In genomic region chr13:50200562-50200961, GRCh38 we compare ENCODE assay signal across 19 cellular contexts.
DNase-seq lines count a peak whose midpoint lies in the region; ATAC-seq and TF ChIP-seq lines count a peak whose summit lies in the region.
"Had no signal": no experiment of that assay in that cellular context is flagged by ENCODE, and none has a peak within 500 bp of the region (broad histone marks: within the 10 kb centered on the region; RNA-seq: fewer than 3 reads in every experiment).

No MANE protein-coding gene starts in this region.

- peak overlapping the region in 3 of 5 experiments; percentile 33 to 48 (median 36) for H3K27ac Mint-ChIP-seq in brain
- peak overlapping the region; percentile 71 to 93 (median 81) for H3K27ac Mint-ChIP-seq in nephron

- H3K27me3 ChIP-seq in cardiac muscle cell (no peaks in the 10 kb centered on the region), right atrium auricular region (no peaks in the 10 kb centered on the region)
- H3K27me3 ChIP-seq: BLaER1 had no signal

- H3K36me3 Mint-ChIP-seq in brain = no peaks in the 10 kb centered on the region
- H3K36me3 Mint-ChIP-seq in nephron (ENCODE audit: low read depth) = no peaks in the 10 kb centered on the region

- H3K9me3 Mint-ChIP-seq in brain (peaks cover 0 to 4% (median 0%) of the 10 kb centered on the region in 5 experiments), nephron (no peaks in the 10 kb centered on the region)
- H3K9me3 Mint-ChIP-seq: CD8-positive, alpha-beta memory T cell had no signal

- H3K4me3 Mint-ChIP-seq in brain (no peak overlapping the region), nephron (no peak overlapping the region)

- H3K4me1 ChIP-seq in cardiac muscle cell (ENCODE audit: low read depth) (peaks cover 12% of the 10 kb centered on the region), right atrium auricular region (peaks cover 0 to 8% of the 10 kb centered on the region in 2 donors)
- H3K4me1 ChIP-seq: BLaER1 had no signal

- DNase-seq in cardiac muscle cell (ENCODE audit: low read depth in 1 of 2, low spot score in 1 of 2) (peak in 1 of 2 donors; percentile 28), right atrium auricular region (ENCODE audit: low spot score) (no peak), AML-193 (lab: John Stamatoyannopoulos, UW) (no peak)
- DNase-seq: CD8-positive, alpha-beta memory T cell; DMS79 treated with DMSO at 0.1 percent for 48 hours; GM23248; HCEC 1CT; KG1; NCI-H1436 treated with DMSO at 0.1 percent for 48 hours; NCI-H2081; NCI-H510A treated with DMSO at 0.1 percent for 48 hours; PC-9 had no signal

- H3K36me3 ChIP-seq in cardiac muscle cell = no peaks in the 10 kb centered on the region
- H3K36me3 ChIP-seq in right atrium auricular region = no peaks in the 10 kb centered on the region
- H3K36me3 ChIP-seq: BLaER1 had no signal

- no peaks in the 10 kb centered on the region for H3K9me3 ChIP-seq in cardiac muscle cell (ENCODE audit: low read depth)
- H3K9me3 ChIP-seq in right atrium auricular region = no peaks in the 10 kb centered on the region
- H3K9me3 ChIP-seq: BLaER1 had no signal

- no peak overlapping the region for H3K4me3 ChIP-seq in cardiac muscle cell
- H3K4me3 ChIP-seq in right atrium auricular region = no peak overlapping the region
- H3K4me3 ChIP-seq: BLaER1, GM23248, PC-9 had no signal

- H3K4me1 Mint-ChIP-seq in brain (peaks cover 42% of the 10 kb centered on the region), nephron (peaks cover 41% of the 10 kb centered on the region)

- TF ChIP-seq CTCF in cardiac muscle cell (IDR thresholded peaks at IDR 0.05; ENCODE audit: low read depth, low read length) (no peak), right atrium auricular region (IDR thresholded peaks at IDR 0.05) (no peak), brain (conservative IDR thresholded peaks at IDR 0.05) (no peak), nephron (IDR thresholded peaks at IDR 0.05; ENCODE audit: unreplicated experiment in 3 of 3) (no peak)

- peak overlapping the region; percentile 55 for H3K27ac ChIP-seq in cardiac muscle cell
- no peak overlapping the region for H3K27ac ChIP-seq in right atrium auricular region
- H3K27ac ChIP-seq: 22Rv1, BLaER1, GM23248, PC-9 had no signal

- H3K27me3 Mint-ChIP-seq in brain (peaks cover 2% of the 10 kb centered on the region), nephron (ENCODE audit: low read depth) (no peaks in the 10 kb centered on the region)

- ATAC-seq in HG02840 (IDR thresholded peaks at IDR 0.05; ENCODE audit: low FRiP score, unreplicated experiment) (no peak), GM21526 (IDR thresholded peaks at IDR 0.05; ENCODE audit: low FRiP score, unreplicated experiment) (no peak), HG03280 (IDR thresholded peaks at IDR 0.05; ENCODE audit: unreplicated experiment) (no peak)
